1 cellular context compared by ENCODE assay signal in genomic region chr2:197251576-197251975, GRCh38.
TF ChIP-seq lines count a peak whose summit lies in the region.

No MANE protein-coding gene starts in this region.

TF ChIP-seq in IMR-90, 13 proteins besides CTCF, POLR2A, EP300 and RAD21:
- TF ChIP-seq FOS (IDR thresholded peaks at IDR 0.05; ENCODE audit: low read depth, low read length): no peak
- TF ChIP-seq, protein P1, sequence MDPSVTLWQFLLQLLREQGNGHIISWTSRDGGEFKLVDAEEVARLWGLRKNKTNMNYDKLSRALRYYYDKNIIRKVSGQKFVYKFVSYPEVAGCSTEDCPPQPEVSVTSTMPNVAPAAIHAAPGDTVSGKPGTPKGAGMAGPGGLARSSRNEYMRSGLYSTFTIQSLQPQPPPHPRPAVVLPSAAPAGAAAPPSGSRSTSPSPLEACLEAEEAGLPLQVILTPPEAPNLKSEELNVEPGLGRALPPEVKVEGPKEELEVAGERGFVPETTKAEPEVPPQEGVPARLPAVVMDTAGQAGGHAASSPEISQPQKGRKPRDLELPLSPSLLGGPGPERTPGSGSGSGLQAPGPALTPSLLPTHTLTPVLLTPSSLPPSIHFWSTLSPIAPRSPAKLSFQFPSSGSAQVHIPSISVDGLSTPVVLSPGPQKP (IDR thresholded peaks at IDR 0.05; ENCODE audit: borderline replicate concordance, low read depth, low read length): no peak
- TF ChIP-seq USF2 (IDR thresholded peaks at IDR 0.05; ENCODE audit: low read depth, low read length): no peak
- TF ChIP-seq MAZ (IDR thresholded peaks at IDR 0.05; ENCODE audit: borderline replicate concordance, low read depth, low read length): no peak
